In genomic region chr17:19531780-19532501, GRCh38 we compare ENCODE assay signal across 18 cellular contexts. TPM values are rescaled to one million over a fixed set of nuclear protein-coding genes. Genes with fewer than 3 reads are reported as not detected.
"Had no signal": no experiment of that assay in that cellular context is flagged by ENCODE, and none has a peak within 500 bp of the region (broad histone marks: within the 10 kb centered on the region; RNA-seq: fewer than 3 reads in every experiment).

No MANE protein-coding gene starts in this region.

- H3K27ac Mint-ChIP-seq: activated CD4-positive, alpha-beta memory T cell treated with anti-CD3 and anti-CD28 coated beads for 36 hours; activated CD8-positive, alpha-beta memory T cell treated with anti-CD3 and anti-CD28 coated beads, Interleukin-2, amount 10 ng/mL, durations not matched to agents 7 days and 5 days; natural killer cell treated with Interleukin-12 subunit alpha and Interleukin-12 subunit beta and Interleukin-15 and Interleukin-18, amount 100 ng/mL, for 72 hours had no signal

- H3K9me3 ChIP-seq: gastroesophageal sphincter, heart right ventricle, sigmoid colon, spleen, stomach, testis had no signal

- H3K36me3 Mint-ChIP-seq: activated CD4-positive, alpha-beta memory T cell treated with anti-CD3 and anti-CD28 coated beads for 36 hours; activated CD8-positive, alpha-beta memory T cell treated with anti-CD3 and anti-CD28 coated beads, Interleukin-2, amount 10 ng/mL, durations not matched to agents 7 days and 5 days; natural killer cell treated with Interleukin-12 subunit alpha and Interleukin-12 subunit beta and Interleukin-15 and Interleukin-18, amount 100 ng/mL, for 72 hours had no signal

- H3K4me3 ChIP-seq: gastroesophageal sphincter, heart right ventricle, sigmoid colon, spleen, stomach, testis had no signal

- H3K9me3 Mint-ChIP-seq: activated CD4-positive, alpha-beta memory T cell treated with anti-CD3 and anti-CD28 coated beads for 36 hours; natural killer cell treated with Interleukin-12 subunit alpha and Interleukin-12 subunit beta and Interleukin-15 and Interleukin-18, amount 100 ng/mL, for 72 hours had no signal

- ATAC-seq: activated CD8-positive, alpha-beta memory T cell treated with anti-CD3 and anti-CD28 coated beads, Interleukin-2, amount 10 ng/mL, durations not matched to agents 7 days and 5 days; gastroesophageal sphincter; heart right ventricle; left colon; natural killer cell treated with Interleukin-12 subunit alpha and Interleukin-12 subunit beta and Interleukin-15 and Interleukin-18, amount 100 ng/mL, for 72 hours had no signal

- H3K4me3 Mint-ChIP-seq: activated CD4-positive, alpha-beta memory T cell treated with anti-CD3 and anti-CD28 coated beads for 36 hours; activated CD8-positive, alpha-beta memory T cell treated with anti-CD3 and anti-CD28 coated beads, Interleukin-2, amount 10 ng/mL, durations not matched to agents 7 days and 5 days; natural killer cell treated with Interleukin-12 subunit alpha and Interleukin-12 subunit beta and Interleukin-15 and Interleukin-18, amount 100 ng/mL, for 72 hours had no signal

- DNase-seq: activated CD4-positive, alpha-beta memory T cell treated with anti-CD3 and anti-CD28 coated beads for 36 hours; activated CD4-positive, alpha-beta T cell treated with anti-CD3 and anti-CD28 coated beads for 1 hour; activated CD8-positive, alpha-beta memory T cell treated with anti-CD3 and anti-CD28 coated beads, Interleukin-2, amount 10 ng/mL, durations not matched to agents 7 days and 5 days; activated gamma-delta T cell; activated T-cell treated with anti-CD3 and anti-CD28 coated beads, Interleukin-2, amount 50 U/mL, for 48 hours; anterior cingulate cortex; cerebellar nuclear complex; dermis blood vessel endothelial cell; erythroblast; heart right ventricle; left colon; sigmoid colon; spleen; stomach; T-helper 1 cell; testis had no signal

- H3K27me3 ChIP-seq: testis had no signal

- H3K27ac ChIP-seq: gastroesophageal sphincter, heart right ventricle, sigmoid colon, spleen, stomach, testis had no signal

- H3K36me3 ChIP-seq: gastroesophageal sphincter, heart right ventricle, sigmoid colon, spleen, stomach had no signal

RNA-seq across cellular contexts. Expression of gene SLC47A1, which starts 1.7 kb away (rescaled TPM):
- total RNA-seq: natural killer cell treated with Interleukin-12 subunit alpha and Interleukin-12 subunit beta and Interleukin-15 and Interleukin-18, amount 100 ng/mL, for 72 hours had no signal
